Comparison of ENCODE assay signal across 1 cellular context in genomic region chr17:45492156-45492555, GRCh38.
A peak's percentile ranks its signal among the peaks of the same experiment; 100 is the strongest.
TF ChIP-seq lines count a peak whose summit lies in the region.

No MANE protein-coding gene starts in this region.

TF ChIP-seq in HepG2, 621 proteins besides CTCF, POLR2A, EP300 and RAD21:
- TF ChIP-seq, protein P1, sequence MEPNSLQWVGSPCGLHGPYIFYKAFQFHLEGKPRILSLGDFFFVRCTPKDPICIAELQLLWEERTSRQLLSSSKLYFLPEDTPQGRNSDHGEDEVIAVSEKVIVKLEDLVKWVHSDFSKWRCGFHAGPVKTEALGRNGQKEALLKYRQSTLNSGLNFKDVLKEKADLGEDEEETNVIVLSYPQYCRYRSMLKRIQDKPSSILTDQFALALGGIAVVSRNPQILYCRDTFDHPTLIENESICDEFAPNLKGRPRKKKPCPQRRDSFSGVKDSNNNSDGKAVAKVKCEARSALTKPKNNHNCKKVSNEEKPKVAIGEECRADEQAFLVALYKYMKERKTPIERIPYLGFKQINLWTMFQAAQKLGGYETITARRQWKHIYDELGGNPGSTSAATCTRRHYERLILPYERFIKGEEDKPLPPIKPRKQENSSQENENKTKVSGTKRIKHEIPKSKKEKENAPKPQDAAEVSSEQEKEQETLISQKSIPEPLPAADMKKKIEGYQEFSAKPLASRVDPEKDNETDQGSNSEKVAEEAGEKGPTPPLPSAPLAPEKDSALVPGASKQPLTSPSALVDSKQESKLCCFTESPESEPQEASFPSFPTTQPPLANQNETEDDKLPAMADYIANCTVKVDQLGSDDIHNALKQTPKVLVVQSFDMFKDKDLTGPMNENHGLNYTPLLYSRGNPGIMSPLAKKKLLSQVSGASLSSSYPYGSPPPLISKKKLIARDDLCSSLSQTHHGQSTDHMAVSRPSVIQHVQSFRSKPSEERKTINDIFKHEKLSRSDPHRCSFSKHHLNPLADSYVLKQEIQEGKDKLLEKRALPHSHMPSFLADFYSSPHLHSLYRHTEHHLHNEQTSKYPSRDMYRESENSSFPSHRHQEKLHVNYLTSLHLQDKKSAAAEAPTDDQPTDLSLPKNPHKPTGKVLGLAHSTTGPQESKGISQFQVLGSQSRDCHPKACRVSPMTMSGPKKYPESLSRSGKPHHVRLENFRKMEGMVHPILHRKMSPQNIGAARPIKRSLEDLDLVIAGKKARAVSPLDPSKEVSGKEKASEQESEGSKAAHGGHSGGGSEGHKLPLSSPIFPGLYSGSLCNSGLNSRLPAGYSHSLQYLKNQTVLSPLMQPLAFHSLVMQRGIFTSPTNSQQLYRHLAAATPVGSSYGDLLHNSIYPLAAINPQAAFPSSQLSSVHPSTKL (CRISPR knock-in tag; IDR thresholded peaks at IDR 0.05) = 0 out of 2 replicates have a peak, but pooled peaks have one; percentile 15
- peak; percentile 66 for TF ChIP-seq RARA (CRISPR knock-in tag; IDR thresholded peaks at IDR 0.05)
- TF ChIP-seq HNF4A (CRISPR knock-in tag; IDR thresholded peaks at IDR 0.05) = peak; percentile 58; the same call in 1 of the 2 replicates
- TF ChIP-seq ZNF7 (CRISPR knock-in tag; IDR thresholded peaks at IDR 0.05) = peak; percentile 85
- peak; percentile 90 for TF ChIP-seq BCL6 (CRISPR knock-in tag; IDR thresholded peaks at IDR 0.05)
